ENCODE assay signal across 1 cellular context in genomic region chr17:82316651-82317393, GRCh38.
TF ChIP-seq lines count a peak whose summit lies in the region.

No MANE protein-coding gene starts in this region.

TF ChIP-seq in HepG2, 621 proteins besides CTCF, POLR2A, EP300 and RAD21 (continues in another document):
- TF ChIP-seq STAT6 (CRISPR knock-in tag; IDR thresholded peaks at IDR 0.05; ENCODE audit: borderline replicate concordance): 0 out of 2 replicates have a peak, but pooled peaks have one; percentile 82
- peak; percentile 76; the same call in 1 of the 2 replicates for TF ChIP-seq CCDC6 (CRISPR knock-in tag; IDR thresholded peaks at IDR 0.05)
- TF ChIP-seq REPIN1 (CRISPR knock-in tag; IDR thresholded peaks at IDR 0.05; ENCODE audit: borderline replicate concordance, low read depth): 0 out of 2 replicates have a peak, but pooled peaks have one; percentile 15
- peak; percentile 87 for TF ChIP-seq TMF1 (CRISPR knock-in tag; IDR thresholded peaks at IDR 0.05; ENCODE audit: low read depth)
- TF ChIP-seq REL (CRISPR knock-in tag; conservative IDR thresholded peaks at IDR 0.05): peak; percentile 75; the same call in 1 of the 2 replicates
- no peak for TF ChIP-seq MAFF (IDR thresholded peaks at IDR 0.05; ENCODE audit: low read depth, low read length)
- no peak for TF ChIP-seq RXRB (CRISPR knock-in tag; IDR thresholded peaks at IDR 0.05; ENCODE audit: borderline replicate concordance)
- TF ChIP-seq ZC3H13 (CRISPR knock-in tag; IDR thresholded peaks at IDR 0.05): 0 out of 2 replicates have a peak, but pooled peaks have one; percentile 70
- TF ChIP-seq ZBTB34 (CRISPR knock-in tag; IDR thresholded peaks at IDR 0.05): peak; percentile 61; the same call in 1 of the 2 replicates
- 0 out of 2 replicates have a peak, but pooled peaks have one; percentile 33 for TF ChIP-seq ZSCAN5A (CRISPR knock-in tag; IDR thresholded peaks at IDR 0.05; ENCODE audit: borderline replicate concordance)
- no peak for TF ChIP-seq LBX2 (CRISPR knock-in tag; IDR thresholded peaks at IDR 0.05; ENCODE audit: borderline replicate concordance)
- TF ChIP-seq MAX (IDR thresholded peaks at IDR 0.05): 0 out of 2 replicates have a peak, but pooled peaks have one; percentile 5
- no peak for TF ChIP-seq MTA1 (CRISPR knock-in tag; IDR thresholded peaks at IDR 0.05; ENCODE audit: borderline replicate concordance)
- no peak for TF ChIP-seq CBX5 (CRISPR knock-in tag; IDR thresholded peaks at IDR 0.05; ENCODE audit: borderline replicate concordance)
- TF ChIP-seq CEBPG (CRISPR knock-in tag; IDR thresholded peaks at IDR 0.05): no peak
- 0 out of 2 replicates have a peak, but pooled peaks have one; percentile 43 for TF ChIP-seq ZNF263 (CRISPR knock-in tag; IDR thresholded peaks at IDR 0.05)
- TF ChIP-seq ZNF619 (CRISPR knock-in tag; IDR thresholded peaks at IDR 0.05): peak; percentile 76; the same call in 1 of the 2 replicates
- 0 out of 2 replicates have a peak, but pooled peaks have one; percentile 30 for TF ChIP-seq KDM2A (CRISPR knock-in tag; IDR thresholded peaks at IDR 0.05; ENCODE audit: borderline replicate concordance, low read depth)
- peak; percentile 69; the same call in 1 of the 2 replicates for TF ChIP-seq DNMT1 (CRISPR knock-in tag; IDR thresholded peaks at IDR 0.05)
- TF ChIP-seq PCBP1 (IDR thresholded peaks at IDR 0.05; ENCODE audit: borderline replicate concordance, low read depth, low read length): no peak
- peak; percentile 36; the same call in 1 of the 2 replicates for TF ChIP-seq TRAFD1 (CRISPR knock-in tag; IDR thresholded peaks at IDR 0.05; ENCODE audit: borderline replicate concordance)
- TF ChIP-seq ARID2 (CRISPR knock-in tag; IDR thresholded peaks at IDR 0.05; ENCODE audit: borderline replicate concordance): peak; percentile 54; the same call in 1 of the 2 replicates
- 0 out of 2 replicates have a peak, but pooled peaks have one; percentile 4 for TF ChIP-seq ZNF138 (CRISPR knock-in tag; IDR thresholded peaks at IDR 0.05; ENCODE audit: low read depth)
- no peak for TF ChIP-seq ZNF850 (CRISPR knock-in tag; conservative IDR thresholded peaks at IDR 0.05)
- TF ChIP-seq ZFP41 (CRISPR knock-in tag; IDR thresholded peaks at IDR 0.05; ENCODE audit: borderline replicate concordance): 0 out of 2 replicates have a peak, but pooled peaks have one; percentile 25
- 0 out of 2 replicates have a peak, but pooled peaks have one; percentile 13 for TF ChIP-seq SRY (CRISPR knock-in tag; IDR thresholded peaks at IDR 0.05)
- no peak for TF ChIP-seq ZNF205 (CRISPR knock-in tag; IDR thresholded peaks at IDR 0.05)
- TF ChIP-seq NFE2L1 (CRISPR knock-in tag; IDR thresholded peaks at IDR 0.05; ENCODE audit: borderline replicate concordance): peak; percentile 68; the same call in 1 of the 2 replicates
- no peak for TF ChIP-seq HNF1A (IDR thresholded peaks at IDR 0.05; ENCODE audit: low read depth)
- no peak for TF ChIP-seq HNF1A (CRISPR knock-in tag; IDR thresholded peaks at IDR 0.05; ENCODE audit: borderline replicate concordance)
- no peak; the same call in 1 of the 2 replicates for TF ChIP-seq MXD3 (CRISPR knock-in tag; IDR thresholded peaks at IDR 0.05)
- no peak for TF ChIP-seq ZNF782 (CRISPR knock-in tag; IDR thresholded peaks at IDR 0.05; ENCODE audit: borderline replicate concordance)
- no peak for TF ChIP-seq ZSCAN21 (CRISPR knock-in tag; IDR thresholded peaks at IDR 0.05; ENCODE audit: borderline replicate concordance)
- no peak for TF ChIP-seq ZNF549 (CRISPR knock-in tag; IDR thresholded peaks at IDR 0.05)
- 0 out of 2 replicates have a peak, but pooled peaks have one; percentile 29 for TF ChIP-seq ZNF574 (CRISPR knock-in tag; IDR thresholded peaks at IDR 0.05)
- TF ChIP-seq ZBTB38 (CRISPR knock-in tag; IDR thresholded peaks at IDR 0.05): no peak; the same call in 1 of the 2 replicates
- TF ChIP-seq ZNF224 (CRISPR knock-in tag; IDR thresholded peaks at IDR 0.05): 0 out of 2 replicates have a peak, but pooled peaks have one; percentile 27
- no peak for TF ChIP-seq RCOR2 (CRISPR knock-in tag; IDR thresholded peaks at IDR 0.05)
- no peak for TF ChIP-seq ZNF557 (CRISPR knock-in tag; IDR thresholded peaks at IDR 0.05)
- 0 out of 2 replicates have a peak, but pooled peaks have one; percentile 1 for TF ChIP-seq ZNF281 (CRISPR knock-in tag; IDR thresholded peaks at IDR 0.05; ENCODE audit: borderline replicate concordance)
